28 cellular contexts compared by ENCODE assay signal in genomic region chr20:10324198-10324836, GRCh38.
"Had no signal": no experiment of that assay in that cellular context is flagged by ENCODE, and none has a peak within 500 bp of the region (broad histone marks: within the 10 kb centered on the region; RNA-seq: fewer than 3 reads in every experiment).

No MANE protein-coding gene starts in this region.

- H3K27me3 ChIP-seq: neutrophil, ovary, right atrium auricular region, right lobe of liver, suprapubic skin, tibial artery, upper lobe of right lung had no signal

- H3K27ac Mint-ChIP-seq: mesothelial cell of epicardium; natural killer cell; progenitor cell of endocrine pancreas; stimulated activated naive CD8-positive, alpha-beta T cell treated with anti-CD3 and anti-CD28 coated beads, Interleukin-15, Interleukin-2, amounts not matched to agents 100 ng/mL and 50 ng/mL, for 24 hours had no signal

- H3K36me3 Mint-ChIP-seq: mesothelial cell of epicardium, naive B cell, natural killer cell had no signal

- DNase-seq: head of caudate nucleus; hippocampal formation; kidney; mesendoderm; naive B cell; natural killer cell; occipital lobe; ovary; right lobe of liver; stimulated activated CD4-positive, alpha-beta T cell treated with anti-CD3 and anti-CD28 coated beads, Interleukin-12 subunit alpha, Interleukin-12 subunit beta, amount 100 ng/mL, for 4 hours; stimulated activated CD4-positive, alpha-beta T cell treated with anti-CD3 and anti-CD28 coated beads, Interleukin-15, amount 100 ng/mL, for 24 hours; stimulated activated CD4-positive, alpha-beta T cell treated with anti-CD3 and anti-CD28 coated beads, Interleukin-2, amount 100 ng/mL, for 24 hours; stimulated activated CD4-positive, alpha-beta T cell treated with anti-CD3 and anti-CD28 coated beads, Interleukin-4, amount 100 ng/mL, for 1 hour; stimulated activated naive CD4-positive, alpha-beta T cell; tibial artery; trophoblast cell; upper lobe of right lung had no signal

- H3K36me3 ChIP-seq: neutrophil, ovary, right atrium auricular region, right lobe of liver, suprapubic skin, thoracic aorta, tibial artery, upper lobe of right lung had no signal

- H3K4me3 Mint-ChIP-seq: mesothelial cell of epicardium; naive B cell; natural killer cell; neural crest cell; stimulated activated naive CD8-positive, alpha-beta T cell treated with anti-CD3 and anti-CD28 coated beads, Interleukin-15, Interleukin-2, amounts not matched to agents 100 ng/mL and 50 ng/mL, for 24 hours had no signal

- H3K4me3 ChIP-seq: lung, ovary, right atrium auricular region, right lobe of liver, skin epidermis, suprapubic skin, thoracic aorta, tibial artery, upper lobe of right lung had no signal

- H3K27ac ChIP-seq: neutrophil, ovary, right atrium auricular region, right lobe of liver, skin epidermis, suprapubic skin, thoracic aorta, tibial artery, upper lobe of right lung had no signal

- H3K4me1 ChIP-seq: right atrium auricular region, suprapubic skin, upper lobe of right lung had no signal

- H3K4me1 Mint-ChIP-seq: naive B cell, neural crest cell had no signal

- H3K9me3 Mint-ChIP-seq: mesothelial cell of epicardium; natural killer cell; stimulated activated naive CD8-positive, alpha-beta T cell treated with anti-CD3 and anti-CD28 coated beads, Interleukin-15, Interleukin-2, amounts not matched to agents 100 ng/mL and 50 ng/mL, for 24 hours had no signal

- H3K9me3 ChIP-seq: neutrophil, ovary, right atrium auricular region, right lobe of liver, suprapubic skin, thoracic aorta, tibial artery, upper lobe of right lung had no signal

- ATAC-seq: left lobe of liver, natural killer cell, right lobe of liver, upper lobe of right lung had no signal
